In genomic region chr9:132014218-132014800, GRCh38 we compare ENCODE assay signal across 26 cellular contexts.
A peak's percentile ranks its signal among the peaks of the same experiment; 100 is the strongest.
DNase-seq lines count a peak whose midpoint lies in the region; ATAC-seq and TF ChIP-seq lines count a peak whose summit lies in the region.
"Had no signal": no experiment of that assay in that cellular context is flagged by ENCODE, and none has a peak within 500 bp of the region (broad histone marks: within the 10 kb centered on the region; RNA-seq: fewer than 3 reads in every experiment).

No MANE protein-coding gene starts in this region.

- H3K14ac ChIP-seq in mesenchymal stem cell (ENCODE audit: low read length in 2 of 2), result no peak overlapping the region

- H3F3A ChIP-seq in SK-N-SH (replicated peaks; ENCODE audit: insufficient read depth), result no peaks in the 10 kb centered on the region

- TF ChIP-seq POLR2A in testis (IDR thresholded peaks at IDR 0.05), result no peak

- WGBS in SK-N-SH (ENCODE audit: low lambda C conversion rate), result 81% methylated on average over 4 of the region's 4 CpGs
- WGBS in mesenchymal stem cell, result 54% methylated on average over 3 of the region's 4 CpGs
- WGBS in testis, 2 donors, result 33 to 51% methylated on average over 4 of the region's 4 CpGs

- no peak overlapping the region for H2BK12ac ChIP-seq in mesenchymal stem cell (ENCODE audit: low read length in 2 of 2)

- H3K27ac ChIP-seq in SK-N-SH (ENCODE audit: low read depth in 2 of 2, low read length in 1 of 2), result peak overlapping the region in 1 of 2 experiments; percentile 20; a peak in 1 of 4 replicates
- H3K27ac ChIP-seq in mesenchymal stem cell (ENCODE audit: low read length, poor library complexity, severe bottlenecking), result no peak overlapping the region
- peak overlapping the region; percentile 11 to 38 for H3K27ac ChIP-seq in testis
- H3K27ac ChIP-seq: body of pancreas, coronary artery, neural progenitor cell, skin epidermis, tibial artery had no signal

- TF ChIP-seq CTCF in SK-N-SH (IDR thresholded peaks at IDR 0.05) (no peak), testis (IDR thresholded peaks at IDR 0.05) (no peak)

- peaks cover 10% of the 10 kb centered on the region; the same call in 1 of the 2 replicates for H3K79me2 ChIP-seq in SK-N-SH (ENCODE audit: insufficient read depth)

- no peaks in the 10 kb centered on the region for H3K9me3 Mint-ChIP-seq in activated T-helper 2 cell treated with anti-CD3 and anti-CD28 coated beads, Interferon-gamma antibody, Interleukin-2, Interleukin-4, amounts not matched to agents 10 μg/mL and 5 μg/mL and 100 μg/mL, durations not matched to agents 14 hours and 24 hours and 36 hours
- H3K9me3 Mint-ChIP-seq: activated naive CD8-positive, alpha-beta T cell treated with anti-CD3 and anti-CD28 coated beads, Interleukin-2, amount 10 ng/mL, durations not matched to agents 7 days and 5 days; neural progenitor cell; stimulated activated memory B cell treated with anti-CD40 and anti-IgM and Interleukin-4, amounts not matched to agents 10 μg/mL and 1 μg/mL and 100 μg/mL, for 72 hours had no signal

- no peak overlapping the region for H3K18ac ChIP-seq in mesenchymal stem cell (ENCODE audit: low read depth in 1 of 2, low read length in 2 of 2)

- H3K27me3 ChIP-seq in SK-N-SH (ENCODE audit: insufficient read depth) (no peaks in the 10 kb centered on the region), mesenchymal stem cell (ENCODE audit: control insufficient read depth in 1 of 2, insufficient read depth in 1 of 2, low read length in 2 of 2) (no peaks in the 10 kb centered on the region), testis (no peaks in the 10 kb centered on the region)
- H3K27me3 ChIP-seq: body of pancreas, heart left ventricle, neural progenitor cell, tibial artery had no signal

- H3K36me3 ChIP-seq in SK-N-SH (replicated peaks in 1 of 2; ENCODE audit: control insufficient read depth in 1 of 2, insufficient read depth in 2 of 2, low read length in 1 of 2), result peaks cover 4 to 8% of the 10 kb centered on the region in 2 experiments
- peaks cover 2 to 17% of the 10 kb centered on the region in 2 experiments for H3K36me3 ChIP-seq in mesenchymal stem cell (ENCODE audit: control insufficient read depth in 1 of 2, insufficient read depth in 2 of 2, low read depth in 1 of 2, low read length in 2 of 2)
- no peaks in the 10 kb centered on the region for H3K36me3 ChIP-seq in testis (ENCODE audit: low read depth, missing control alignments)
- H3K36me3 ChIP-seq: neural progenitor cell had no signal

- POLR2A ChIA-PET in SK-N-SH (lab: Yijun Ruan, JAX), result no interaction called here

- CTCF ChIA-PET in SK-N-SH (lab: Yijun Ruan, JAX), result interaction anchor here (1.1 kb wide), 1 partner anchor 10 kb away, joined by 3 read pairs; no protein-coding TSS in a partner anchor

- H2BK120ac ChIP-seq in mesenchymal stem cell (ENCODE audit: low read depth, low read length), result no peak overlapping the region

- no peak overlapping the region for H3K27ac Mint-ChIP-seq in activated T-helper 2 cell treated with anti-CD3 and anti-CD28 coated beads, Interferon-gamma antibody, Interleukin-2, Interleukin-4, amounts not matched to agents 10 μg/mL and 5 μg/mL and 100 μg/mL, durations not matched to agents 14 hours and 24 hours and 36 hours
- H3K27ac Mint-ChIP-seq: activated naive CD8-positive, alpha-beta T cell treated with anti-CD3 and anti-CD28 coated beads, Interleukin-2, amount 10 ng/mL, durations not matched to agents 7 days and 5 days; B cell; neural progenitor cell; progenitor cell of endocrine pancreas; stimulated activated memory B cell treated with anti-CD40 and anti-IgM and Interleukin-4, amounts not matched to agents 10 μg/mL and 1 μg/mL and 100 μg/mL, for 72 hours had no signal

- no peak overlapping the region for H2BK15ac ChIP-seq in mesenchymal stem cell (ENCODE audit: low read depth, poor library complexity, severe bottlenecking)

- H2AK5ac ChIP-seq in mesenchymal stem cell (ENCODE audit: low read length, severe bottlenecking), result no peak overlapping the region

- no peak for TF ChIP-seq EP300 in SK-N-SH (IDR thresholded peaks at IDR 0.05; ENCODE audit: borderline replicate concordance in 1 of 2, low read depth in 1 of 2, low read length in 1 of 2)

- H3K36me3 Mint-ChIP-seq in activated T-helper 2 cell treated with anti-CD3 and anti-CD28 coated beads, Interferon-gamma antibody, Interleukin-2, Interleukin-4, amounts not matched to agents 10 μg/mL and 5 μg/mL and 100 μg/mL, durations not matched to agents 14 hours and 24 hours and 36 hours (ENCODE audit: low read depth), result peaks cover 15% of the 10 kb centered on the region

- H3K27me3 Mint-ChIP-seq in activated T-helper 2 cell treated with anti-CD3 and anti-CD28 coated beads, Interferon-gamma antibody, Interleukin-2, Interleukin-4, amounts not matched to agents 10 μg/mL and 5 μg/mL and 100 μg/mL, durations not matched to agents 14 hours and 24 hours and 36 hours (ENCODE audit: low read depth), result no peaks in the 10 kb centered on the region
- H3K27me3 Mint-ChIP-seq: activated naive CD8-positive, alpha-beta T cell treated with anti-CD3 and anti-CD28 coated beads, Interleukin-2, amount 10 ng/mL, durations not matched to agents 7 days and 5 days; B cell; progenitor cell of endocrine pancreas; stimulated activated memory B cell treated with anti-CD40 and anti-IgM and Interleukin-4, amounts not matched to agents 10 μg/mL and 1 μg/mL and 100 μg/mL, for 72 hours had no signal

- no peak overlapping the region for H2BK5ac ChIP-seq in mesenchymal stem cell (ENCODE audit: low read depth, low read length, poor library complexity, severe bottlenecking)

- no peak overlapping the region for H3K4ac ChIP-seq in mesenchymal stem cell (ENCODE audit: low read depth in 1 of 2, low read length in 2 of 2)

- peak; percentile 9; the same call in 1 of the 2 replicates for TF ChIP-seq RAD21 in SK-N-SH (IDR thresholded peaks at IDR 0.05; ENCODE audit: low read length)

- H3K4me2 ChIP-seq in SK-N-SH (no peak overlapping the region), mesenchymal stem cell (ENCODE audit: low read length, poor library complexity, severe bottlenecking) (no peak overlapping the region)
- H3K4me2 ChIP-seq: neural progenitor cell had no signal

- H3K9ac ChIP-seq in SK-N-SH, result no peak overlapping the region
- no peak overlapping the region for H3K9ac ChIP-seq in mesenchymal stem cell (ENCODE audit: low read length)
- H3K9ac ChIP-seq: neural progenitor cell had no signal

- H3K9me3 ChIP-seq in SK-N-SH, result no peaks in the 10 kb centered on the region
- no peaks in the 10 kb centered on the region for H3K9me3 ChIP-seq in mesenchymal stem cell (ENCODE audit: control insufficient read depth, low read length)
- no peaks in the 10 kb centered on the region for H3K9me3 ChIP-seq in testis
- H3K9me3 ChIP-seq: body of pancreas, heart left ventricle, tibial artery had no signal

- no peak overlapping the region for H2AFZ ChIP-seq in SK-N-SH (ENCODE audit: low read depth)
- no peak overlapping the region for H2AFZ ChIP-seq in mesenchymal stem cell (ENCODE audit: low read depth, low read length)
- H2AFZ ChIP-seq: neural progenitor cell had no signal

- no peaks in the 10 kb centered on the region for H3K4me1 Mint-ChIP-seq in activated T-helper 2 cell treated with anti-CD3 and anti-CD28 coated beads, Interferon-gamma antibody, Interleukin-2, Interleukin-4, amounts not matched to agents 10 μg/mL and 5 μg/mL and 100 μg/mL, durations not matched to agents 14 hours and 24 hours and 36 hours (ENCODE audit: low read depth)
- H3K4me1 Mint-ChIP-seq: activated naive CD8-positive, alpha-beta T cell treated with anti-CD3 and anti-CD28 coated beads, Interleukin-2, amount 10 ng/mL, durations not matched to agents 7 days and 5 days; B cell; stimulated activated memory B cell treated with anti-CD40 and anti-IgM and Interleukin-4, amounts not matched to agents 10 μg/mL and 1 μg/mL and 100 μg/mL, for 72 hours had no signal

- no peak overlapping the region for H4K91ac ChIP-seq in mesenchymal stem cell (ENCODE audit: low read length)

- H3K4me1 ChIP-seq in SK-N-SH (ENCODE audit: control insufficient read depth in 1 of 2, insufficient read depth in 2 of 2, low read depth in 1 of 2, low read length in 1 of 2) (peaks cover 11 to 14% of the 10 kb centered on the region in 2 experiments; a peak in 3 of 4 replicates), mesenchymal stem cell (ENCODE audit: control insufficient read depth, insufficient read depth, low read depth, low read length) (peaks cover 2% of the 10 kb centered on the region), testis (peaks cover 15% of the 10 kb centered on the region)
- H3K4me1 ChIP-seq: neural progenitor cell had no signal

- no peak overlapping the region for H3K4me3 ChIP-seq in SK-N-SH (ENCODE audit: low read depth in 2 of 2, low read length in 1 of 2)
- H3K4me3 ChIP-seq in mesenchymal stem cell (ENCODE audit: insufficient read depth in 1 of 2, low read depth in 1 of 2, low read length in 2 of 2), result no peak overlapping the region
- no peak overlapping the region for H3K4me3 ChIP-seq in testis
- H3K4me3 ChIP-seq: body of pancreas, coronary artery, heart left ventricle, neural progenitor cell, skin epidermis, tibial artery had no signal

- H3K79me1 ChIP-seq in mesenchymal stem cell (replicated peaks; ENCODE audit: low read length, poor library complexity, severe bottlenecking), result peaks cover 26% of the 10 kb centered on the region

- H3K4me3 Mint-ChIP-seq in activated T-helper 2 cell treated with anti-CD3 and anti-CD28 coated beads, Interferon-gamma antibody, Interleukin-2, Interleukin-4, amounts not matched to agents 10 μg/mL and 5 μg/mL and 100 μg/mL, durations not matched to agents 14 hours and 24 hours and 36 hours (ENCODE audit: low read depth), result no peak overlapping the region
- H3K4me3 Mint-ChIP-seq: activated naive CD8-positive, alpha-beta T cell treated with anti-CD3 and anti-CD28 coated beads, Interleukin-2, amount 10 ng/mL, durations not matched to agents 7 days and 5 days; B cell; neural progenitor cell; stimulated activated memory B cell treated with anti-CD40 and anti-IgM and Interleukin-4, amounts not matched to agents 10 μg/mL and 1 μg/mL and 100 μg/mL, for 72 hours had no signal

- H3K9me2 ChIP-seq in SK-N-SH, result no peaks in the 10 kb centered on the region

- intact Hi-C loops in testis (cut with DNase I; ENCODE audit: low total_unique reads), result no loop called here
- intact Hi-C loops in activated T-helper 2 cell treated with anti-CD3 and anti-CD28 coated beads, Interferon-gamma antibody, Interleukin-2, Interleukin-4, amounts not matched to agents 10 μg/mL and 5 μg/mL and 100 μg/mL, durations not matched to agents 14 hours and 24 hours and 36 hours (cut with micrococcal nuclease), result no loop called here

- no peak for ATAC-seq in SK-N-SH treated with all-trans-retinoic acid at 6 μM for 48 hours
- ATAC-seq: body of pancreas; heart left ventricle; HepG2; left lobe of liver; stimulated activated memory B cell treated with anti-CD40 and anti-IgM and Interleukin-4, amounts not matched to agents 10 μg/mL and 1 μg/mL and 100 μg/mL, for 72 hours had no signal

- no peak overlapping the region for H3K23ac ChIP-seq in mesenchymal stem cell (ENCODE audit: low read length in 2 of 2)

- peaks cover 14% of the 10 kb centered on the region for H4K20me1 ChIP-seq in SK-N-SH (ENCODE audit: insufficient read depth)

- DNase-seq in SK-N-SH, result no peak
- DNase-seq in astrocyte of the hippocampus (ENCODE audit: low read depth, low spot score), result peak; percentile 50
- peak; percentile 29 for DNase-seq in mesenchymal stem cell
- DNase-seq in testis, result no peak
- no peak for DNase-seq in H4 (ENCODE audit: low spot score)
- DNase-seq in NCI-H748 (lab: John Stamatoyannopoulos, UW; ENCODE audit: unreplicated experiment), result no peak
- no peak for DNase-seq in activated T-helper 2 cell treated with anti-CD3 and anti-CD28 coated beads, Interferon-gamma antibody, Interleukin-2, Interleukin-4, amounts not matched to agents 10 μg/mL and 5 μg/mL and 100 μg/mL, durations not matched to agents 14 hours and 24 hours and 36 hours (ENCODE audit: low spot score)
- DNase-seq: activated effector memory CD4-positive, alpha-beta T cell treated with Interleukin-2 at 50 U/mL for 16 hours; activated naive CD8-positive, alpha-beta T cell treated with anti-CD3 and anti-CD28 coated beads, Interleukin-2, amount 10 ng/mL, durations not matched to agents 7 days and 5 days; body of pancreas; heart left ventricle; NCI-H1092; NCI-H2081 treated with DMSO at 0.1 percent for 48 hours; NCI-H510A treated with DMSO at 0.1 percent for 48 hours; stimulated activated CD4-positive, alpha-beta T cell treated with anti-CD3 and anti-CD28 coated beads, Interleukin-2, amount 100 ng/mL, for 24 hours; T-helper 2 cell; tibial artery had no signal

- no peak overlapping the region for H4K8ac ChIP-seq in mesenchymal stem cell (ENCODE audit: low read length)

Comparison
In these comparisons a context has a peak if more than half of its experiments do, and no peak if none do; other contexts are left out.
1. DNase-seq: peak in astrocyte of the hippocampus (single experiment) and mesenchymal stem cell (single experiment); none in SK-N-SH (single experiment), testis (single experiment), H4 (single experiment), NCI-H748 (single experiment) and activated T-helper 2 cell treated with anti-CD3 and anti-CD28 coated beads, Interferon-gamma antibody, Interleukin-2, Interleukin-4, amounts not matched to agents 10 μg/mL and 5 μg/mL and 100 μg/mL, durations not matched to agents 14 hours and 24 hours and 36 hours (single experiment).